ENCODE assay signal across 1 cellular context in the genomic region with DNA sequence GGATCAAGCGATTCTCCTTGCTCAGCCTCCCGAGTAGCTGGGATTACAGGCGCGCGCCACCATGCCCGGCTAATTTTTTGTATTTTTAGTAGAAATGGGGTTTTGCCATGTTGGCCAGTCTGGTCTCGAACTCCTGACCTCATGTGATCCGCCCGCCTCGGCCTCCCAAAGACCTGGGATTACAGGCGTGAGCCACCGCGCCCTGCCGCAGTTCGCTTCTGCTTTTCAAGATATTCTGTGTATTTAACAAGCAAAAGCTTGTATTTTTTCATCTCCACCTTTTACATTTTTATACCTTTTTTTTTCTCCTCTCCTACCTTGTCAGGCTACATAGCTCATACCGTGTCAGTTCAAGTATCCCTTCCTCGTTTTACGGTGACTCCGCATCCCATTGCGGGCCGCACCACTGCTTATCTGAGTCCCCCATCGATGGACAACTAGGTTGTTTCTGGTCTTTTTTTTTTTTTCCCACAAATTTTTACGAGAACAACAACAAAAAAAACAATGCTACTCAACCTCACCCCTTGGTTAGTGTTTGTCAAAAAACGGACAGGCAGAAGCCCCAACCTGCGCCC.
TF ChIP-seq lines count a peak whose summit lies in the region.

No MANE protein-coding gene starts in this region.

TF ChIP-seq in HepG2, 621 proteins besides CTCF, POLR2A, EP300 and RAD21:
- TF ChIP-seq, protein P1, sequence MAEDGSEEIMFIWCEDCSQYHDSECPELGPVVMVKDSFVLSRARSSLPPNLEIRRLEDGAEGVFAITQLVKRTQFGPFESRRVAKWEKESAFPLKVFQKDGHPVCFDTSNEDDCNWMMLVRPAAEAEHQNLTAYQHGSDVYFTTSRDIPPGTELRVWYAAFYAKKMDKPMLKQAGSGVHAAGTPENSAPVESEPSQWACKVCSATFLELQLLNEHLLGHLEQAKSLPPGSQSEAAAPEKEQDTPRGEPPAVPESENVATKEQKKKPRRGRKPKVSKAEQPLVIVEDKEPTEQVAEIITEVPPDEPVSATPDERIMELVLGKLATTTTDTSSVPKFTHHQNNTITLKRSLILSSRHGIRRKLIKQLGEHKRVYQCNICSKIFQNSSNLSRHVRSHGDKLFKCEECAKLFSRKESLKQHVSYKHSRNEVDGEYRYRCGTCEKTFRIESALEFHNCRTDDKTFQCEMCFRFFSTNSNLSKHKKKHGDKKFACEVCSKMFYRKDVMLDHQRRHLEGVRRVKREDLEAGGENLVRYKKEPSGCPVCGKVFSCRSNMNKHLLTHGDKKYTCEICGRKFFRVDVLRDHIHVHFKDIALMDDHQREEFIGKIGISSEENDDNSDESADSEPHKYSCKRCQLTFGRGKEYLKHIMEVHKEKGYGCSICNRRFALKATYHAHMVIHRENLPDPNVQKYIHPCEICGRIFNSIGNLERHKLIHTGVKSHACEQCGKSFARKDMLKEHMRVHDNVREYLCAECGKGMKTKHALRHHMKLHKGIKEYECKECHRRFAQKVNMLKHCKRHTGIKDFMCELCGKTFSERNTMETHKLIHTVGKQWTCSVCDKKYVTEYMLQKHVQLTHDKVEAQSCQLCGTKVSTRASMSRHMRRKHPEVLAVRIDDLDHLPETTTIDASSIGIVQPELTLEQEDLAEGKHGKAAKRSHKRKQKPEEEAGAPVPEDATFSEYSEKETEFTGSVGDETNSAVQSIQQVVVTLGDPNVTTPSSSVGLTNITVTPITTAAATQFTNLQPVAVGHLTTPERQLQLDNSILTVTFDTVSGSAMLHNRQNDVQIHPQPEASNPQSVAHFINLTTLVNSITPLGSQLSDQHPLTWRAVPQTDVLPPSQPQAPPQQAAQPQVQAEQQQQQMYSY (CRISPR knock-in tag; IDR thresholded peaks at IDR 0.05) = peak; percentile 36; the same call in 1 of the 2 replicates
- TF ChIP-seq CHD4 (IDR thresholded peaks at IDR 0.05; ENCODE audit: borderline replicate concordance, low read length) (peak; percentile 6; the same call in 1 of the 2 replicates), MZF1 (CRISPR knock-in tag; IDR thresholded peaks at IDR 0.05; ENCODE audit: borderline replicate concordance) (peak; percentile 99), ETV6 (CRISPR knock-in tag; conservative IDR thresholded peaks at IDR 0.05) (0 out of 2 replicates have a peak, but pooled peaks have one; percentile 5)
TF ChIP-seq in HepG2: peak in this region for 4; not testable (repeated sequence) for 617.
